ENCODE assay signal across 8 cellular contexts in the genomic region with DNA sequence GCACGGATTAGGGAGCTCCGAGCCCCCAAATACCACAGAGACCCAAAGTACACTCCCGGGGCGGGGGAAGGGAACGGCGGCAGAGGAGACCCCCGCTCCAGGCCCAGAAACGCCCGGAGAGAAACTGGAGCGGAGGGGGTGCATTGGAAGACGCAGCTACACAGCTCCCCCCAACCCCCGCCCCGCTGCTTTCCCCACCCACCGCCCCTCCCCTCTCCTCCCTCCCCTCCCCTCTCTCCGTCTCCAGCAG. TPM values are rescaled to one million over a fixed set of nuclear protein-coding genes. Genes with fewer than 3 reads are reported as not detected.
DNase-seq lines count a peak whose midpoint lies in the region; TF ChIP-seq lines count a peak whose summit lies in the region.

No MANE protein-coding gene starts in this region.

- H3K27me3 Mint-ChIP-seq in mesothelial cell of epicardium (ENCODE audit: low read depth) = peaks cover 79% of the 10 kb centered on the region

- H3K9ac ChIP-seq in colonic mucosa (ENCODE audit: low read depth in 2 of 2, low read length in 2 of 2) = peak overlapping the region; percentile 52 to 85

- H3K9me3 ChIP-seq in colonic mucosa = no peaks in the 10 kb centered on the region

- no peaks in the 10 kb centered on the region for H3K36me3 ChIP-seq in colonic mucosa

- peak overlapping the region; percentile 90 for H3K4me3 Mint-ChIP-seq in mesothelial cell of epicardium

- peak overlapping the region; percentile 25 for H3K27ac Mint-ChIP-seq in mesothelial cell of epicardium

- peaks cover 6% of the 10 kb centered on the region for H3K4me1 Mint-ChIP-seq in mesothelial cell of epicardium

- no peaks in the 10 kb centered on the region for H3K27me3 ChIP-seq in colonic mucosa

- TF ChIP-seq CTCF in AG09309 (IDR thresholded peaks at IDR 0.05; ENCODE audit: control insufficient read depth, insufficient read depth, low read depth, low read length, missing control alignments) (no peak), colonic mucosa (IDR thresholded peaks at IDR 0.05) (no peak), mesothelial cell of epicardium (IDR thresholded peaks at IDR 0.05; ENCODE audit: unreplicated experiment) (no peak)

- no peaks in the 10 kb centered on the region for H3K9me3 Mint-ChIP-seq in mesothelial cell of epicardium

- H3K4me1 ChIP-seq in colonic mucosa = peaks cover 7% of the 10 kb centered on the region

- intact Hi-C loops in colonic mucosa (cut with DNase I) = loop anchor here (5.0 kb wide), 1 partner anchor 57 kb away; no protein-coding TSS in a partner anchor

- DNase-seq in AG09309 (ENCODE audit: low read depth) (no peak), HuH-7.5 (ENCODE audit: low spot score) (peak; percentile 81), colonic mucosa (no peak), mesothelial cell of epicardium (ENCODE audit: low spot score in 2 of 2, unreplicated experiment in 2 of 2) (no peak), NCI-H2227 (lab: John Stamatoyannopoulos, UW; ENCODE audit: unreplicated experiment) (no peak), putamen (ENCODE audit: low spot score) (no peak)
- no peak for DNase-seq in stimulated activated CD4-positive, alpha-beta T cell treated with anti-CD3 and anti-CD28 coated beads, Interleukin-4, amount 100 ng/mL, for 4 hours
- no peak for DNase-seq in stimulated activated CD4-positive, alpha-beta T cell treated with anti-CD3 and anti-CD28 coated beads, Interleukin-15, amount 100 ng/mL, for 24 hours

- peak overlapping the region; percentile 83 for H3K27ac ChIP-seq in colonic mucosa

- H3K4me3 ChIP-seq in AG09309 (ENCODE audit: control insufficient read depth, low read depth, low read length) = peak overlapping the region; percentile 48
- H3K4me3 ChIP-seq in colonic mucosa = peak overlapping the region; percentile 71

- H3K36me3 Mint-ChIP-seq in mesothelial cell of epicardium = no peaks in the 10 kb centered on the region

RNA-seq across cellular contexts. Expression of gene PRKAG2, which starts 1.1 kb away (rescaled TPM):
- 10 to 100 TPM; 36.3 to 42.0 TPM for total RNA-seq in colonic mucosa
- 15.7 to 16.6 TPM (median 15.7 TPM) in 3 replicates for total RNA-seq in mesothelial cell of epicardium
